ENCODE assay signal across 15 cellular contexts in genomic region chr20:51310216-51310615, GRCh38.
"Had no signal": no experiment of that assay in that cellular context is flagged by ENCODE, and none has a peak within 500 bp of the region (broad histone marks: within the 10 kb centered on the region; RNA-seq: fewer than 3 reads in every experiment).

No MANE protein-coding gene starts in this region.

- H3K4me3 ChIP-seq: dorsolateral prefrontal cortex, neural progenitor cell, skin epidermis, stomach, upper lobe of left lung had no signal

- ATAC-seq: activated naive CD4-positive, alpha-beta T cell treated with anti-CD3 and anti-CD28 coated beads, Interleukin-2, amount 50 U/mL, for 72 hours; left cardiac atrium had no signal

- H3K36me3 ChIP-seq: neural progenitor cell, stomach, upper lobe of left lung had no signal

- H3K9ac ChIP-seq: neural progenitor cell had no signal

- H3K27ac ChIP-seq: dorsolateral prefrontal cortex, neural progenitor cell, skin epidermis, stomach, upper lobe of left lung had no signal

- H3K9me3 ChIP-seq: stomach, upper lobe of left lung had no signal

- H3K27me3 ChIP-seq: neural progenitor cell, upper lobe of left lung had no signal

- DNase-seq: activated CD4-positive, alpha-beta T cell treated with anti-CD3 and anti-CD28 coated beads, Interleukin-2, amount 50 U/mL, for 48 hours; activated gamma-delta T cell treated with Interleukin-2 at 50 U/mL for 16 hours; activated T-cell treated with anti-CD3 and anti-CD28 coated beads for 4 hours; amniotic stem cell; caudate nucleus; dorsolateral prefrontal cortex; left cardiac atrium; stimulated activated CD4-positive, alpha-beta T cell treated with anti-CD3 and anti-CD28 coated beads, Interleukin-15, amount 100 ng/mL, for 24 hours; stimulated activated CD4-positive, alpha-beta T cell treated with anti-CD3 and anti-CD28 coated beads, Interleukin-2, amount 100 ng/mL, for 48 hours; stomach; T-helper 2 cell; upper lobe of left lung had no signal

- H3K4me2 ChIP-seq: neural progenitor cell had no signal
